Comparison of ENCODE assay signal across 8 cellular contexts in genomic region chr9:127397722-127398647, GRCh38. TPM values are rescaled to one million over a fixed set of nuclear protein-coding genes. Genes with fewer than 3 reads are reported as not detected.
DNase-seq lines count a peak whose midpoint lies in the region; ATAC-seq and TF ChIP-seq lines count a peak whose summit lies in the region.

No MANE protein-coding gene starts in this region.

- no peak for TF ChIP-seq EP300 in sigmoid colon (IDR thresholded peaks at IDR 0.05)

- ATAC-seq in HG03139 (IDR thresholded peaks at IDR 0.05; ENCODE audit: unreplicated experiment): no peak
- no peak for ATAC-seq in GM18511 (IDR thresholded peaks at IDR 0.05; ENCODE audit: unreplicated experiment)

- H4K20me1 ChIP-seq in OCI-LY1 (ENCODE audit: insufficient read depth, low read length): no peaks in the 10 kb centered on the region

- peak overlapping the region; percentile 61 for H3K4me2 ChIP-seq in OCI-LY1 (ENCODE audit: low read length)

- H2AFZ ChIP-seq in OCI-LY1 (ENCODE audit: low read length): no peak overlapping the region

- no peaks in the 10 kb centered on the region for H3F3A ChIP-seq in OCI-LY1 (ENCODE audit: insufficient read depth, low read length)

- peak overlapping the region; percentile 70 for H3K9ac ChIP-seq in OCI-LY1 (ENCODE audit: low read length)
- H3K9ac ChIP-seq in adipocyte (ENCODE audit: low read length): no peak overlapping the region

- no peak for TF ChIP-seq POLR2A in sigmoid colon (IDR thresholded peaks at IDR 0.05)

- no peaks in the 10 kb centered on the region for H3K79me2 ChIP-seq in OCI-LY1 (ENCODE audit: insufficient read depth, low read length)

- H3K27ac ChIP-seq in OCI-LY1 (ENCODE audit: low read depth, low read length, poor library complexity, severe bottlenecking) (no peak overlapping the region), iPS DF 6.9 (ENCODE audit: low read length) (no peak overlapping the region), sigmoid colon (peak overlapping the region; percentile 92 to 98 (median 95))

- H3K36me3 ChIP-seq in OCI-LY1 (ENCODE audit: insufficient read depth, low read length): no peaks in the 10 kb centered on the region
- no peaks in the 10 kb centered on the region for H3K36me3 ChIP-seq in adipocyte (ENCODE audit: control insufficient read depth, insufficient read depth, low read length, severe bottlenecking)
- H3K36me3 ChIP-seq in iPS DF 6.9 (ENCODE audit: control insufficient read depth, insufficient read depth, low read length): 0 out of 2 replicates have a peak, but pooled peaks cover 5% of the 10 kb centered on the region
- peaks cover 0 to 34% (median 10%) of the 10 kb centered on the region in 4 donors for H3K36me3 ChIP-seq in sigmoid colon

- H3K9me3 ChIP-seq in OCI-LY1 (ENCODE audit: low read length): no peaks in the 10 kb centered on the region
- no peaks in the 10 kb centered on the region for H3K9me3 ChIP-seq in adipocyte (ENCODE audit: control insufficient read depth, low read length)
- no peaks in the 10 kb centered on the region for H3K9me3 ChIP-seq in iPS DF 6.9 (ENCODE audit: control insufficient read depth, insufficient read depth, low read length)
- no peaks in the 10 kb centered on the region for H3K9me3 ChIP-seq in sigmoid colon

- intact Hi-C loops in sigmoid colon (cut with DNase I): loop anchor here (1.0 to 5.0 kb wide), 3 partner anchors 53 to 173 kb away; partner anchors contain the start of genes LRSAM1 and RPL12

- peaks cover 18% of the 10 kb centered on the region for H3K4me1 ChIP-seq in OCI-LY1 (ENCODE audit: insufficient read depth, low read length, severe bottlenecking)
- H3K4me1 ChIP-seq in adipocyte (ENCODE audit: control insufficient read depth, insufficient read depth, low read length): no peaks in the 10 kb centered on the region
- peaks cover 3% of the 10 kb centered on the region; the same call in 1 of the 2 replicates for H3K4me1 ChIP-seq in iPS DF 6.9 (ENCODE audit: control insufficient read depth, insufficient read depth, low read length)
- peaks cover 0 to 58% (median 38%) of the 10 kb centered on the region in 4 donors for H3K4me1 ChIP-seq in sigmoid colon

- TF ChIP-seq CTCF in OCI-LY1 (IDR thresholded peaks at IDR 0.05; ENCODE audit: low read length) (peak; percentile 47), sigmoid colon (IDR thresholded peaks at IDR 0.05) (peak in 3 of 4 experiments; percentile 13 to 37 (median 23))

- no CpG with 5 or more reads among the region's 55 CpGs for WGBS in iPS DF 6.9 (ENCODE audit: insufficient coverage, insufficient read length)
- WGBS in sigmoid colon, 2 donors: 4 to 5% methylated on average over 55 of the region's 55 CpGs

- H3K4me3 ChIP-seq in OCI-LY1 (ENCODE audit: low read depth, low read length, poor library complexity, severe bottlenecking): peak overlapping the region; percentile 71
- no peak overlapping the region for H3K4me3 ChIP-seq in adipocyte (ENCODE audit: low read length)
- peak overlapping the region; percentile 58 for H3K4me3 ChIP-seq in iPS DF 6.9 (ENCODE audit: low read length)
- H3K4me3 ChIP-seq in sigmoid colon: peak overlapping the region; percentile 84 to 97 (median 96)

- no peaks in the 10 kb centered on the region for H3K27me3 ChIP-seq in OCI-LY1 (ENCODE audit: insufficient read depth, low read length)
- peaks cover 74% of the 10 kb centered on the region for H3K27me3 ChIP-seq in adipocyte (replicated peaks; ENCODE audit: control insufficient read depth, insufficient read depth, low read length)
- no peaks in the 10 kb centered on the region for H3K27me3 ChIP-seq in iPS DF 6.9 (ENCODE audit: control insufficient read depth, insufficient read depth, low read length)
- no peaks in the 10 kb centered on the region for H3K27me3 ChIP-seq in sigmoid colon

- H3K9me2 ChIP-seq in OCI-LY1 (ENCODE audit: low read depth, low read length): no peaks in the 10 kb centered on the region

- DNase-seq in NCI-H1694 treated with DMSO at 0.1 percent for 48 hours (lab: John Stamatoyannopoulos, UW) (peak; percentile 5), NCI-H1694 (lab: John Stamatoyannopoulos, UW) (no peak), adipocyte (ENCODE audit: low read depth) (peak; percentile 74), iPS DF 6.9 (ENCODE audit: low read depth, low spot score) (no peak), sigmoid colon (peak; percentile 77)

RNA-seq across cellular contexts. Expression of gene SLC2A8, which starts 1.0 kb away (rescaled TPM):
- total RNA-seq in sigmoid colon: 10 to 100 TPM; 45.1 to 68.7 (median 64.4) TPM
- polyA plus RNA-seq in sigmoid colon: 10 to 100 TPM in 2 of 3 donors, 1 to 10 TPM in 1; 7.2 to 19.3 (median 11.8) TPM

RNA-seq across cellular contexts. Expression of gene ZNF79, which starts 26.2 kb away (rescaled TPM):
- total RNA-seq in sigmoid colon: 10 to 100 TPM; 10.9 to 14.6 (median 13.9) TPM
- 1 to 10 TPM in 2 of 3 donors, under 1 TPM in 1; 0.60 to 3.5 (median 2.3) TPM for polyA plus RNA-seq in sigmoid colon

RNA-seq across cellular contexts. Expression of gene RPL12, which starts 53.2 kb away (rescaled TPM):
- 1,000 to 10,000 TPM; 2,502 to 5,061 (median 3,494) TPM for total RNA-seq in sigmoid colon
- polyA plus RNA-seq in sigmoid colon: 1,000 to 10,000 TPM; 2,492 to 4,552 (median 2,965) TPM

RNA-seq across cellular contexts. Expression of gene LRSAM1, which starts 53.3 kb away (rescaled TPM):
- 10 to 100 TPM; 17.9 to 54.0 (median 30.2) TPM for total RNA-seq in sigmoid colon
- 10 to 100 TPM in 1 of 3 donors, 1 to 10 TPM in 2; 6.9 to 17.4 (median 7.2) TPM for polyA plus RNA-seq in sigmoid colon

Comparison
In these comparisons a context has a peak if more than half of its experiments do, and no peak if none do; other contexts are left out.
1. DNase-seq: peak in NCI-H1694 treated with DMSO at 0.1 percent for 48 hours (single experiment), adipocyte (single experiment) and sigmoid colon (single experiment); none in NCI-H1694 (single experiment) and iPS DF 6.9 (single experiment).
2. H3K27ac ChIP-seq: peak in sigmoid colon (4 of 4); none in OCI-LY1 (single experiment) and iPS DF 6.9 (single experiment).